Comparison of ENCODE assay signal across 16 cellular contexts in the genomic region with DNA sequence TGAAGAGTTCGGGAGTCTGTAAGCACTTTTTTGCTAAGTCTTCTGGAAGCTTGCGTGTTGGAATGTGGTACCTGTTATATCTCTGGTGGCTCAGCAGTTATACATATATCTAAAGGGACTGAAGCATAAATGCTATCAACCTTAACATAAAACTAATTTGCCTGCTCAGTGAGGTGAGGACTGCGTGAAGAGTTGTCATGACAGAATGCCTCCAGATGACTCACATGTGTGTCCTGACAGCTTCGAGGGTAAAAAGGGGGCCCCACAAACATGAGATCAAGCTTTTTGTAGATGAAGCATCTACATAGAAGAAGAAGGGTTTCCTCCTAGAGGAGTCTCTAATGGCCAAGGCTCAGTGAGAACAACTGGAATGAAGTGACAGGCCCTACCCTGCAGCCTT.
DNase-seq lines count a peak whose midpoint lies in the region; ATAC-seq and TF ChIP-seq lines count a peak whose summit lies in the region.
"Had no signal": no experiment of that assay in that cellular context is flagged by ENCODE, and none has a peak within 500 bp of the region (broad histone marks: within the 10 kb centered on the region; RNA-seq: fewer than 3 reads in every experiment).

No MANE protein-coding gene starts in this region.

- H3K4me1 ChIP-seq in neural progenitor cell (no peaks in the 10 kb centered on the region), GM23248 (ENCODE audit: insufficient read depth) (peaks cover 13% of the 10 kb centered on the region)

- ATAC-seq in GM18505 (IDR thresholded peaks at IDR 0.05; ENCODE audit: unreplicated experiment): peak; percentile 56
- peak; percentile 41 for ATAC-seq in HG02623 (IDR thresholded peaks at IDR 0.05; ENCODE audit: unreplicated experiment)
- ATAC-seq in HG03521 (IDR thresholded peaks at IDR 0.05; ENCODE audit: unreplicated experiment): peak; percentile 37
- ATAC-seq: activated T-helper 17 cell treated with anti-CD3 and anti-CD28 coated beads, Interleukin-2, amount 50 U/mL, for 72 hours had no signal

- H3K4me3 Mint-ChIP-seq in neural progenitor cell: no peak overlapping the region
- H3K4me3 Mint-ChIP-seq: activated T-helper 17 cell treated with anti-CD3 and anti-CD28 coated beads, Interleukin-2, amount 50 U/mL, for 72 hours; immature natural killer cell; T-helper 1 cell treated with Interleukin-12 subunit alpha and Interleukin-12 subunit beta and Interleukin-4 antibody, amounts not matched to agents 30 μg/mL and 1 μg/mL, for 36 hours had no signal

- H3K4me1 Mint-ChIP-seq in neural progenitor cell: peaks cover 23% of the 10 kb centered on the region
- H3K4me1 Mint-ChIP-seq: immature natural killer cell had no signal

- no peak for TF ChIP-seq POLR2A in GM18505 (IDR thresholded peaks at IDR 0.05; ENCODE audit: borderline replicate concordance, extremely low read depth, insufficient read depth, insufficient read length)

- H3K27ac Mint-ChIP-seq in neural progenitor cell: peak overlapping the region; percentile 70
- H3K27ac Mint-ChIP-seq: activated T-helper 17 cell treated with anti-CD3 and anti-CD28 coated beads, Interleukin-2, amount 50 U/mL, for 72 hours; immature natural killer cell; T-helper 1 cell treated with Interleukin-12 subunit alpha and Interleukin-12 subunit beta and Interleukin-4 antibody, amounts not matched to agents 30 μg/mL and 1 μg/mL, for 36 hours had no signal

- H3K27ac ChIP-seq in neural progenitor cell (no peak overlapping the region), GM23248 (no peak overlapping the region)

- H3K9me3 ChIP-seq in neural progenitor cell (ENCODE audit: low read depth) (no peaks in the 10 kb centered on the region), GM23248 (ENCODE audit: low read depth) (no peaks in the 10 kb centered on the region)
- H3K9me3 ChIP-seq: MG63 had no signal

- no peaks in the 10 kb centered on the region for H3F3A ChIP-seq in neural progenitor cell (ENCODE audit: low read depth)
- no peaks in the 10 kb centered on the region for H3F3A ChIP-seq in GM23248 (ENCODE audit: insufficient read depth)

- DNase-seq in neural progenitor cell (ENCODE audit: low spot score): no peak
- DNase-seq in medulla oblongata (ENCODE audit: extremely low spot score): no peak
- DNase-seq in GM23248: no peak
- no peak for DNase-seq in GM19238 (ENCODE audit: insufficient read length, low spot score)
- DNase-seq: COR-L47; immature natural killer cell; MG63; NCI-H2029; NCI-H510A treated with DMSO at 0.1 percent for 48 hours; SHP77 treated with DMSO at 0.1 percent for 48 hours; stimulated activated CD4-positive, alpha-beta T cell treated with anti-CD3 and anti-CD28 coated beads, Interleukin-2, amount 100 ng/mL, for 48 hours had no signal

- no peak overlapping the region for H3K4me3 ChIP-seq in neural progenitor cell
- no peak overlapping the region for H3K4me3 ChIP-seq in GM23248
- H3K4me3 ChIP-seq: MG63 had no signal

- H3K36me3 ChIP-seq in neural progenitor cell: no peaks in the 10 kb centered on the region
- no peaks in the 10 kb centered on the region for H3K36me3 ChIP-seq in GM23248 (ENCODE audit: low read depth)
- H3K36me3 ChIP-seq: MG63 had no signal

- H3K9ac ChIP-seq in neural progenitor cell (no peak overlapping the region), GM23248 (no peak overlapping the region)

- H3K4me2 ChIP-seq in neural progenitor cell (no peak overlapping the region), GM23248 (ENCODE audit: unreplicated experiment) (no peak overlapping the region)

- no peaks in the 10 kb centered on the region for H3K9me3 Mint-ChIP-seq in neural progenitor cell
- H3K9me3 Mint-ChIP-seq: immature natural killer cell had no signal

- WGBS in GM23248 (ENCODE audit: low coverage in 1 of 2, low lambda C conversion rate in 2 of 2, missing lambda C conversion rate in 2 of 2), 2 experiments: 74 to 78% methylated on average over 4 of the region's 4 CpGs

- peaks cover 7% of the 10 kb centered on the region for H3K27me3 Mint-ChIP-seq in neural progenitor cell (ENCODE audit: insufficient read depth, low read depth)

- H2AFZ ChIP-seq in neural progenitor cell (replicated peaks) (no peak overlapping the region), GM23248 (no peak overlapping the region)

- H4K20me1 ChIP-seq in neural progenitor cell (ENCODE audit: low read depth): no peaks in the 10 kb centered on the region
- H4K20me1 ChIP-seq in GM23248 (ENCODE audit: insufficient read depth): no peaks in the 10 kb centered on the region

- no peaks in the 10 kb centered on the region for H3K36me3 Mint-ChIP-seq in neural progenitor cell
- H3K36me3 Mint-ChIP-seq: immature natural killer cell had no signal

- H3K9me2 ChIP-seq in GM23248 (ENCODE audit: insufficient read depth): no peaks in the 10 kb centered on the region

- TF ChIP-seq CTCF in neural progenitor cell (IDR thresholded peaks at IDR 0.05): no peak

- H3K27me3 ChIP-seq in neural progenitor cell (no peaks in the 10 kb centered on the region), GM23248 (replicated peaks; ENCODE audit: insufficient read depth) (no peaks in the 10 kb centered on the region)
- H3K27me3 ChIP-seq: MG63 had no signal

- in situ Hi-C loops in GM23248 (cut with MboI): no loop called here

- H3K79me2 ChIP-seq in neural progenitor cell (ENCODE audit: low read depth): no peaks in the 10 kb centered on the region
- no peaks in the 10 kb centered on the region for H3K79me2 ChIP-seq in GM23248 (ENCODE audit: insufficient read depth)
